9 cellular contexts compared by ENCODE assay signal in the genomic region with DNA sequence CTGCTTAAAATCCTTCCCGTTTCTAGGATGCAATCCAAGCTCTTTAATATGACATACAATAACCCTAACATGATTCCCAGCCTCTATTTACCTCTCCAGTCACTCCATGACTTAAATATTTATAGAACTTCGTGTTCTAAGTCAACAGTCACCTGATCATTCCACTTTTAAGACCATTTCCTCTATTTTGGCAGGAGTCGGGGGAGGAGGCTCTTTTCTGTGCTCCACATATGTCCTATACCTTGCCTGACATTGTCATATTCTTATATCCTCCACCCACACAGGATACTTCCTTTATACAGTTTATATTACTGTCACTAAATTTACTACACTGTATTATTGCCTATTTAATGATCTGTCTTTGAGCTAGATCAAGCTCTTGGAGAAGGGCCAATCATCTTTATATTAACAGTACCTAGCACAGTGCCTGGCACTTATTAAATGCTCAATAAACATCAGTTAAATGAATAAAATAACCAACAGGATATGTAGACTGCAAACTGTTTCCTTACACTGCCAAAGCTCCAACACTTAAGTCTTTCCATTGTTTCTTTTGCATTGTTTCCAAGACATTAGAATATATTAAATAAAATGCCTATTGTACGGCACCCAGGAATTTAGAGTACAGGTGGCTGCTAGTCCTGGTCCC.
DNase-seq lines count a peak whose midpoint lies in the region; ATAC-seq and TF ChIP-seq lines count a peak whose summit lies in the region.
"Had no signal": no experiment of that assay in that cellular context is flagged by ENCODE, and none has a peak within 500 bp of the region (broad histone marks: within the 10 kb centered on the region; RNA-seq: fewer than 3 reads in every experiment).

No MANE protein-coding gene starts in this region.

- H3K4me1 ChIP-seq in rectal smooth muscle tissue (ENCODE audit: control insufficient read depth, insufficient read depth, low read length), result peaks cover 24% of the 10 kb centered on the region

- no peak for ATAC-seq in effector memory CD8-positive, alpha-beta T cell (replicated peaks)
- ATAC-seq in HG03159 (IDR thresholded peaks at IDR 0.05; ENCODE audit: unreplicated experiment), result no peak
- ATAC-seq in HG02759 (IDR thresholded peaks at IDR 0.05; ENCODE audit: unreplicated experiment), result no peak

- no peak overlapping the region for H3K9ac ChIP-seq in rectal smooth muscle tissue (ENCODE audit: low read length)

- H3K4me3 Mint-ChIP-seq in effector memory CD8-positive, alpha-beta T cell, result peak overlapping the region; percentile 98 to 99

- H3K4me3 ChIP-seq in GM12864 (ENCODE audit: low read depth, low read length) (peak overlapping the region; percentile 76), rectal smooth muscle tissue (ENCODE audit: low read length) (peak overlapping the region; percentile 10)

- H3K27ac ChIP-seq in rectal smooth muscle tissue (ENCODE audit: low read depth, low read length), result no peak overlapping the region

- DNase-seq in GM12864 (ENCODE audit: low read depth), result no peak
- peak; percentile 19 for DNase-seq in MV-4-11 (lab: John Stamatoyannopoulos, UW)
- no peak for DNase-seq in effector memory CD8-positive, alpha-beta T cell
- no peak for DNase-seq in NCI-H2196 (lab: John Stamatoyannopoulos, UW; ENCODE audit: unreplicated experiment)
- no peak for DNase-seq in NCI-H1436 treated with DMSO at 0.1 percent for 48 hours (lab: John Stamatoyannopoulos, UW)
- DNase-seq: activated CD4-positive, alpha-beta T cell treated with anti-CD3 and anti-CD28 coated beads, Interleukin-2, amount 50 U/mL, for 4 hours had no signal

- H3K9me3 Mint-ChIP-seq in effector memory CD8-positive, alpha-beta T cell, result no peaks in the 10 kb centered on the region

- no peaks in the 10 kb centered on the region for H3K36me3 ChIP-seq in rectal smooth muscle tissue (ENCODE audit: control insufficient read depth, insufficient read depth, low read length)

- no peaks in the 10 kb centered on the region for H3K27me3 Mint-ChIP-seq in effector memory CD8-positive, alpha-beta T cell

- H3K36me3 Mint-ChIP-seq in effector memory CD8-positive, alpha-beta T cell (ENCODE audit: insufficient read depth), result peaks cover 17% of the 10 kb centered on the region

- peak overlapping the region; percentile 60 to 99 for H3K27ac Mint-ChIP-seq in effector memory CD8-positive, alpha-beta T cell

- no peaks in the 10 kb centered on the region for H3K27me3 ChIP-seq in rectal smooth muscle tissue (ENCODE audit: control insufficient read depth, insufficient read depth, low read length)

- no peak for TF ChIP-seq CTCF in GM12864 (IDR thresholded peaks at IDR 0.05; ENCODE audit: low read depth, low read length, missing control alignments)

- H3K4me1 Mint-ChIP-seq in effector memory CD8-positive, alpha-beta T cell (ENCODE audit: low read depth in 2 of 2), result peaks cover 58 to 72% of the 10 kb centered on the region in 2 donors
